In the genomic region with DNA sequence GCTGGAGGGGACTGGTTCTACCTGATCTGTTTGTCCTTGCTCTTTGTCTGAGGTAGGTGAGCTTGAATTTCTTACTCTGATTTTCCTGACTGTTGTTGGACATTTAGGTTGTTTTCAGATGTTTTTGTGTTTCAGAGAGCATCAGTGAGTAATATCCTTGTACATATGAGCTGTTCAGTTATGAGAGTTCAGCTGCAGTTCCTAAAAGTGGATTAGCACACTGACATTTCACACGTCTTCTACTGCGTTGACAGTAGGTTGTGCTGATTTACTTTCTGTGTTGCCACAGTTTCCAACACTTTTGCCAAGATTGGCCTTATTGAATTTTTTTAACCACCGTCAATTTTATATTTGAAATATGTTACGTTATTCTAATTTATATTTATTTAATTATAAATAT, we compare ENCODE assay signal across 22 cellular contexts. TPM values are rescaled to one million over a fixed set of nuclear protein-coding genes. Genes with fewer than 3 reads are reported as not detected.
"Had no signal": no experiment of that assay in that cellular context is flagged by ENCODE, and none has a peak within 500 bp of the region (broad histone marks: within the 10 kb centered on the region; RNA-seq: fewer than 3 reads in every experiment).

No MANE protein-coding gene starts in this region.

- DNase-seq: activated B cell treated with CpG ODN at 0.5 μM for 24 hours; activated CD4-positive, alpha-beta T cell treated with anti-CD3 and anti-CD28 coated beads, Interleukin-2, amount 10 ng/mL, durations not matched to agents 24 days and 14 days; activated CD8-positive, alpha-beta T cell treated with anti-CD3 and anti-CD28 coated beads for 36 hours; activated naive CD4-positive, alpha-beta T cell treated with Interleukin-2 at 50 U/mL for 16 hours; activated naive CD8-positive, alpha-beta T cell treated with anti-CD3 and anti-CD28 coated beads, Interleukin-2, amount 10 ng/mL, durations not matched to agents 7 days and 5 days; activated T-cell treated with anti-CD3 and anti-CD28 coated beads, Interleukin-2, amount 50 U/mL, for 24 hours; central memory CD4-positive, alpha-beta T cell; cortex of kidney; effector CD8-positive, alpha-beta T cell; foreskin melanocyte; glutamatergic neuron; left lung; occipital lobe; stimulated activated CD4-positive, alpha-beta T cell treated with anti-CD3 and anti-CD28 coated beads, Interleukin-12 subunit alpha, Interleukin-12 subunit beta, amount 100 ng/mL, for 4 hours; stimulated activated CD4-positive, alpha-beta T cell treated with anti-CD3 and anti-CD28 coated beads, Interleukin-2, amount 100 ng/mL, for 24 hours; stimulated activated naive CD8-positive, alpha-beta T cell treated with anti-CD3 and anti-CD28 coated beads, Interleukin-15, Interleukin-2, amounts not matched to agents 100 U/mL and 50 U/mL, for 24 hours; transverse colon had no signal

- H3K9me3 ChIP-seq: body of pancreas, left lung, suprapubic skin, transverse colon had no signal

- H3K4me1 Mint-ChIP-seq: activated CD4-positive, alpha-beta T cell treated with anti-CD3 and anti-CD28 coated beads, Interleukin-2, amount 10 ng/mL, durations not matched to agents 24 days and 14 days; activated naive CD8-positive, alpha-beta T cell treated with anti-CD3 and anti-CD28 coated beads, Interleukin-2, amount 10 ng/mL, durations not matched to agents 7 days and 5 days had no signal

- ATAC-seq: activated CD8-positive, alpha-beta T cell treated with anti-CD3 and anti-CD28 coated beads for 36 hours; body of pancreas; stimulated activated naive CD8-positive, alpha-beta T cell treated with anti-CD3 and anti-CD28 coated beads, Interleukin-15, Interleukin-2, amounts not matched to agents 100 U/mL and 50 U/mL, for 24 hours had no signal

- H3K27ac ChIP-seq: left lung, suprapubic skin, transverse colon had no signal

- H3K36me3 Mint-ChIP-seq: activated naive CD8-positive, alpha-beta T cell treated with anti-CD3 and anti-CD28 coated beads, Interleukin-2, amount 10 ng/mL, durations not matched to agents 7 days and 5 days; memory B cell had no signal

- H3K27me3 ChIP-seq: body of pancreas, left lung, suprapubic skin, transverse colon had no signal

- H3K27ac Mint-ChIP-seq: activated B cell treated with CpG ODN at 0.5 μM for 24 hours; activated CD4-positive, alpha-beta T cell treated with anti-CD3 and anti-CD28 coated beads, Interleukin-2, amount 10 ng/mL, durations not matched to agents 24 days and 14 days; activated CD8-positive, alpha-beta T cell treated with anti-CD3 and anti-CD28 coated beads for 36 hours; activated naive CD8-positive, alpha-beta T cell treated with anti-CD3 and anti-CD28 coated beads, Interleukin-2, amount 10 ng/mL, durations not matched to agents 7 days and 5 days; activated T-cell treated with anti-CD3 and anti-CD28 coated beads, Interleukin-2, amount 50 U/mL, for 24 hours; activated T-helper 2 cell treated with anti-CD3 and anti-CD28 coated beads, Interferon-gamma antibody, Interleukin-2, Interleukin-4, amounts not matched to agents 10 μg/mL and 5 μg/mL and 100 μg/mL, durations not matched to agents 14 hours and 24 hours and 36 hours; memory B cell; T-helper 2 cell treated with Interferon-gamma antibody and Interleukin-4, amounts not matched to agents 5 μg/mL and 100 μg/mL, for 36 hours had no signal

- H3K36me3 ChIP-seq: left lung, suprapubic skin, transverse colon had no signal

- H3K27me3 Mint-ChIP-seq: activated T-cell treated with anti-CD3 and anti-CD28 coated beads, Interleukin-2, amount 50 U/mL, for 24 hours had no signal

- H3K4me3 ChIP-seq: body of pancreas, left lung, suprapubic skin, transverse colon had no signal

- H3K9me3 Mint-ChIP-seq: activated B cell treated with CpG ODN at 0.5 μM for 24 hours; activated CD4-positive, alpha-beta T cell treated with anti-CD3 and anti-CD28 coated beads, Interleukin-2, amount 10 ng/mL, durations not matched to agents 24 days and 14 days; activated CD8-positive, alpha-beta T cell treated with anti-CD3 and anti-CD28 coated beads for 36 hours; activated naive CD8-positive, alpha-beta T cell treated with anti-CD3 and anti-CD28 coated beads, Interleukin-2, amount 10 ng/mL, durations not matched to agents 7 days and 5 days; activated T-cell treated with anti-CD3 and anti-CD28 coated beads, Interleukin-2, amount 50 U/mL, for 24 hours; activated T-helper 2 cell treated with anti-CD3 and anti-CD28 coated beads, Interferon-gamma antibody, Interleukin-2, Interleukin-4, amounts not matched to agents 10 μg/mL and 5 μg/mL and 100 μg/mL, durations not matched to agents 14 hours and 24 hours and 36 hours; memory B cell; T-helper 2 cell treated with Interferon-gamma antibody and Interleukin-4, amounts not matched to agents 5 μg/mL and 100 μg/mL, for 36 hours had no signal

- H3K4me3 Mint-ChIP-seq: activated B cell treated with CpG ODN at 0.5 μM for 24 hours; activated CD4-positive, alpha-beta T cell treated with anti-CD3 and anti-CD28 coated beads, Interleukin-2, amount 10 ng/mL, durations not matched to agents 24 days and 14 days; activated CD8-positive, alpha-beta T cell treated with anti-CD3 and anti-CD28 coated beads for 36 hours; activated naive CD8-positive, alpha-beta T cell treated with anti-CD3 and anti-CD28 coated beads, Interleukin-2, amount 10 ng/mL, durations not matched to agents 7 days and 5 days; activated T-cell treated with anti-CD3 and anti-CD28 coated beads, Interleukin-2, amount 50 U/mL, for 24 hours; memory B cell; T-helper 2 cell treated with Interferon-gamma antibody and Interleukin-4, amounts not matched to agents 5 μg/mL and 100 μg/mL, for 36 hours had no signal

RNA-seq across cellular contexts. Expression of gene CXADR, which starts 27.7 kb away (rescaled TPM):
- total RNA-seq: activated B cell treated with CpG ODN at 0.5 μM for 24 hours had no signal
